Comparison of ENCODE assay signal across 19 cellular contexts in the genomic region with DNA sequence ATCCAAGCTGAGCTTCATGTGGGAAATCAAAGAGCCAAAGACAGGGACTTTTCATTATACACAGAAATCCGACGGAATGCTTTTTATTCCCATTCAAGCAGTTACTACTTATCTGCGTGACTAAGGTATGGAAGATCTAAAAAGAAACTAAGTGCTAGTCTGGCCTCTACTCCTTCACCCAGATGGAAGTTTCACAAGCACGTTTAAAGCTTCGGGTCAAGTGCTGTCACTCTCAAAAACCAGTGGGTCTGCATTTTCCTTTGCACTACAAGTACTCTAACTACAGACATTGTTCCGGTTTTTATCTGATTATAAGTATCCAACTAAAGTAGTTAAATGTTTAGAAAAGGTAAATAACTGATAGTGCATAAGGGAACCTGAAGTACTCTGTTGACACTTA. TPM values are rescaled to one million over a fixed set of nuclear protein-coding genes. Genes with fewer than 3 reads are reported as not detected.
DNase-seq lines count a peak whose midpoint lies in the region; ATAC-seq and TF ChIP-seq lines count a peak whose summit lies in the region.
"Had no signal": no experiment of that assay in that cellular context is flagged by ENCODE, and none has a peak within 500 bp of the region (broad histone marks: within the 10 kb centered on the region; RNA-seq: fewer than 3 reads in every experiment).

No MANE protein-coding gene starts in this region.

- intact Hi-C loops in Calu3 (cut with micrococcal nuclease; ENCODE audit: unreplicated experiment) = loop anchor here (1.0 to 5.0 kb wide), 10 partner anchors 79 to 551 kb away; no protein-coding TSS in a partner anchor
- intact Hi-C loops in PC-3 (cut with micrococcal nuclease) = loop anchor here (1.0 to 2.0 kb wide), 8 partner anchors 80 to 470 kb away; no protein-coding TSS in a partner anchor

- no peak overlapping the region for H3K18ac ChIP-seq in trophoblast cell (ENCODE audit: low read length)
- H3K18ac ChIP-seq in neuronal stem cell (ENCODE audit: low read length) = no peak overlapping the region

- H3K4me1 Mint-ChIP-seq in Calu3 (ENCODE audit: low read depth, unreplicated experiment) = peaks cover 40% of the 10 kb centered on the region
- H3K4me1 Mint-ChIP-seq in activated T-helper 17 cell treated with anti-CD3 and anti-CD28 coated beads, Interleukin-2, amount 50 U/mL, for 72 hours = no peaks in the 10 kb centered on the region

- TF ChIP-seq CTCF in Calu3 (IDR thresholded peaks at IDR 0.05; ENCODE audit: unreplicated experiment) (no peak), PC-3 (conservative IDR thresholded peaks at IDR 0.05; ENCODE audit: low read depth, low read length) (no peak), fibroblast of lung (conservative IDR thresholded peaks at IDR 0.05 in 1 of 2, IDR thresholded peaks at IDR 0.05 in 1 of 2; ENCODE audit: low read depth in 1 of 2, low read length in 2 of 2) (no peak)

- H3K79me1 ChIP-seq in trophoblast cell (ENCODE audit: low read length) (peaks cover 2% of the 10 kb centered on the region), neuronal stem cell (ENCODE audit: low read depth, low read length) (no peaks in the 10 kb centered on the region)

- ATAC-seq in PC-3 = no peak
- no peak for ATAC-seq in activated T-helper 17 cell treated with anti-CD3 and anti-CD28 coated beads, Interleukin-2, amount 50 U/mL, for 72 hours (replicated peaks)
- no peak for ATAC-seq in HG03469 (IDR thresholded peaks at IDR 0.05; ENCODE audit: unreplicated experiment)

- no peak overlapping the region for H4K12ac ChIP-seq in trophoblast cell (ENCODE audit: low read depth, low read length)

- peak overlapping the region; percentile 51 for H3K4me3 Mint-ChIP-seq in Calu3 (ENCODE audit: low read depth, unreplicated experiment)
- no peak overlapping the region for H3K4me3 Mint-ChIP-seq in activated T-helper 17 cell treated with anti-CD3 and anti-CD28 coated beads, Interleukin-2, amount 50 U/mL, for 72 hours
- H3K4me3 Mint-ChIP-seq: dendritic cell treated with granulocyte-macrophage colony-stimulating factor and Interleukin-4, amounts not matched to agents 40 ng/mL and 50 ng/mL, for 4 days; T-helper 1 cell treated with Interleukin-12 subunit alpha and Interleukin-12 subunit beta and Interleukin-4 antibody, amounts not matched to agents 30 μg/mL and 1 μg/mL, for 36 hours had no signal

- H3K9me3 ChIP-seq in PC-3 (ENCODE audit: low read length) = no peaks in the 10 kb centered on the region
- H3K9me3 ChIP-seq in fibroblast of lung (ENCODE audit: control insufficient read depth, insufficient read depth, low read depth, low read length) = no peaks in the 10 kb centered on the region
- no peaks in the 10 kb centered on the region for H3K9me3 ChIP-seq in trophoblast cell (ENCODE audit: insufficient read depth, low read depth, low read length)
- H3K9me3 ChIP-seq in neuronal stem cell (replicated peaks in 1 of 2; ENCODE audit: control insufficient read depth in 2 of 2, insufficient read depth in 1 of 2, low read depth in 1 of 2, low read length in 2 of 2) = no peaks in the 10 kb centered on the region
- H3K9me3 ChIP-seq: heart left ventricle, Peyer's patch had no signal

- H3K4me2 ChIP-seq in PC-3 (ENCODE audit: low read length) = peak overlapping the region; percentile 77
- H3K4me2 ChIP-seq in fibroblast of lung (ENCODE audit: extremely low read depth, insufficient read depth, low read length) = peak overlapping the region; percentile 58
- H3K4me2 ChIP-seq in trophoblast cell (ENCODE audit: low read length) = no peak overlapping the region
- no peak overlapping the region for H3K4me2 ChIP-seq in neuronal stem cell (ENCODE audit: insufficient read depth, low read length, poor library complexity, severe bottlenecking)

- no peaks in the 10 kb centered on the region for H3K79me2 ChIP-seq in PC-3 (ENCODE audit: low read length)
- no peaks in the 10 kb centered on the region for H3K79me2 ChIP-seq in fibroblast of lung (ENCODE audit: control insufficient read depth, insufficient read depth, low read length)
- H3K79me2 ChIP-seq in trophoblast cell (ENCODE audit: control insufficient read depth, insufficient read depth, low read length, poor library complexity) = no peaks in the 10 kb centered on the region

- no peaks in the 10 kb centered on the region for H3K27me3 Mint-ChIP-seq in Calu3 (ENCODE audit: unreplicated experiment)
- peaks cover 8% of the 10 kb centered on the region for H3K27me3 Mint-ChIP-seq in activated T-helper 17 cell treated with anti-CD3 and anti-CD28 coated beads, Interleukin-2, amount 50 U/mL, for 72 hours

- no peaks in the 10 kb centered on the region for H3K9me2 ChIP-seq in PC-3 (replicated peaks; ENCODE audit: low read length)

- H3K4me3 ChIP-seq in PC-3 (ENCODE audit: low read length) = peak overlapping the region; percentile 0; the same call in 1 of the 2 replicates
- no peak overlapping the region for H3K4me3 ChIP-seq in fibroblast of lung (replicated peaks in 1 of 4; ENCODE audit: control extremely low read depth in 1 of 4, insufficient read depth in 1 of 4, low read depth in 3 of 4, low read length in 4 of 4)
- no peak overlapping the region for H3K4me3 ChIP-seq in trophoblast cell (ENCODE audit: low read depth, low read length)
- no peak overlapping the region for H3K4me3 ChIP-seq in neuronal stem cell (ENCODE audit: low read length in 2 of 2)

- no peaks in the 10 kb centered on the region for H3K27me3 ChIP-seq in PC-3 (ENCODE audit: low read length)
- H3K27me3 ChIP-seq in fibroblast of lung (ENCODE audit: control insufficient read depth, insufficient read depth, low read length) = no peaks in the 10 kb centered on the region
- H3K27me3 ChIP-seq in trophoblast cell (ENCODE audit: insufficient read depth, low read length) = no peaks in the 10 kb centered on the region
- H3K27me3 ChIP-seq in neuronal stem cell (ENCODE audit: control insufficient read depth in 3 of 3, insufficient read depth in 3 of 3, low read depth in 1 of 3, low read length in 3 of 3) = peaks cover 0 to 16% (median 0%) of the 10 kb centered on the region in 3 experiments
- H3K27me3 ChIP-seq: Peyer's patch had no signal

- H3K9ac ChIP-seq in PC-3 (ENCODE audit: low read length) = peak overlapping the region; percentile 59; the same call in 1 of the 2 replicates
- H3K9ac ChIP-seq in fibroblast of lung (ENCODE audit: insufficient read depth, low read length) = no peak overlapping the region
- H3K9ac ChIP-seq in trophoblast cell (ENCODE audit: low read length) = no peak overlapping the region
- H3K9ac ChIP-seq in neuronal stem cell (ENCODE audit: low read depth, low read length, poor library complexity) = no peak overlapping the region

- WGBS in trophoblast cell (ENCODE audit: extremely low coverage, insufficient coverage, insufficient read length) = no CpG with 5 or more reads among the region's 6 CpGs
- no CpG with 5 or more reads among the region's 6 CpGs for WGBS in neuronal stem cell (ENCODE audit: extremely low coverage in 2 of 2, insufficient read length in 2 of 2, insufficient replicate concordance in 1 of 2), 2 donors

- POLR2A ChIA-PET in PC-3 (lab: Charles Lee; ENCODE audit: unreplicated experiment) = no interaction called here

- H3K4me1 ChIP-seq in PC-3 (ENCODE audit: insufficient read depth, low read length) = peaks cover 18% of the 10 kb centered on the region
- H3K4me1 ChIP-seq in fibroblast of lung (ENCODE audit: control insufficient read depth, extremely low read depth, insufficient read depth, low read length) = no peaks in the 10 kb centered on the region
- H3K4me1 ChIP-seq in trophoblast cell (ENCODE audit: control insufficient read depth in 1 of 2, insufficient read depth in 2 of 2, low read length in 2 of 2) = peaks cover 3% of the 10 kb centered on the region in 2 experiments
- H3K4me1 ChIP-seq in neuronal stem cell (ENCODE audit: control insufficient read depth in 2 of 2, insufficient read depth in 1 of 2, low read depth in 1 of 2, low read length in 2 of 2) = no peaks in the 10 kb centered on the region
- H3K4me1 ChIP-seq: heart left ventricle, Peyer's patch had no signal

- H2AFZ ChIP-seq in PC-3 (ENCODE audit: low read length) = peak overlapping the region; percentile 51
- H2AFZ ChIP-seq in fibroblast of lung (ENCODE audit: low read length) = peak overlapping the region; percentile 54
- H2AFZ ChIP-seq in trophoblast cell (ENCODE audit: insufficient read depth, low read length, poor library complexity) = no peak overlapping the region
- H2AFZ ChIP-seq in neuronal stem cell (ENCODE audit: low read length) = no peak overlapping the region

- H4K91ac ChIP-seq in trophoblast cell (ENCODE audit: low read depth, low read length) (no peak overlapping the region), neuronal stem cell (ENCODE audit: low read depth, low read length, poor library complexity) (no peak overlapping the region)

- H2BK5ac ChIP-seq in trophoblast cell (ENCODE audit: low read depth, low read length, poor library complexity) = no peak overlapping the region
- H2BK5ac ChIP-seq in neuronal stem cell (ENCODE audit: low read length) = no peak overlapping the region

- CTCF ChIA-PET in Calu3 (lab: Charles Lee) = interaction anchor here (0.5 to 2.2 kb wide), 12 partner anchors 76 to 552 kb away, joined by 3 to 6 read pairs (median 3); no protein-coding TSS in a partner anchor
- CTCF ChIA-PET in PC-3 (lab: Charles Lee) = interaction anchor here (0.6 to 1.3 kb wide), 3 partner anchors 10 to 354 kb away, joined by 3 read pairs; no protein-coding TSS in a partner anchor

- no peaks in the 10 kb centered on the region for H3K36me3 ChIP-seq in PC-3 (ENCODE audit: low read depth, low read length)
- no peaks in the 10 kb centered on the region for H3K36me3 ChIP-seq in fibroblast of lung (ENCODE audit: control insufficient read depth, insufficient read depth, low read length)
- no peaks in the 10 kb centered on the region for H3K36me3 ChIP-seq in trophoblast cell (ENCODE audit: control insufficient read depth in 1 of 2, insufficient read depth in 2 of 2, low read length in 2 of 2)
- no peaks in the 10 kb centered on the region for H3K36me3 ChIP-seq in neuronal stem cell (replicated peaks in 1 of 2; ENCODE audit: control insufficient read depth in 2 of 2, insufficient read depth in 2 of 2, low read length in 2 of 2)
- H3K36me3 ChIP-seq: heart left ventricle, Peyer's patch had no signal

- H3K14ac ChIP-seq in trophoblast cell (ENCODE audit: low read length) (no peak overlapping the region), neuronal stem cell (ENCODE audit: low read length) (no peak overlapping the region)

- H2BK120ac ChIP-seq in trophoblast cell (ENCODE audit: insufficient read depth, low read length, poor library complexity) = no peak overlapping the region
- no peak overlapping the region for H2BK120ac ChIP-seq in neuronal stem cell (ENCODE audit: low read depth, low read length)

- H2BK15ac ChIP-seq in neuronal stem cell (ENCODE audit: low read length) = no peak overlapping the region

- BruUV-seq in Calu3 (replicated peaks; lab: Mats Ljungman, UMichigan) (no TSS peak), PC-3 (replicated peaks; lab: Mats Ljungman, UMichigan) (no TSS peak)

- H3K27ac ChIP-seq in PC-3 (ENCODE audit: low read length) (peak overlapping the region; percentile 17), fibroblast of lung (ENCODE audit: insufficient read depth, low read length) (no peak overlapping the region), trophoblast cell (ENCODE audit: low read depth, low read length) (no peak overlapping the region), neuronal stem cell (replicated peaks; ENCODE audit: low read length) (no peak overlapping the region)
- H3K27ac ChIP-seq: heart left ventricle, Peyer's patch, SK-N-MC had no signal

- H3K23ac ChIP-seq in trophoblast cell (ENCODE audit: low read length) (no peak overlapping the region), neuronal stem cell (ENCODE audit: low read depth, low read length, poor library complexity) (no peak overlapping the region)

- no peaks in the 10 kb centered on the region for H3K9me3 Mint-ChIP-seq in Calu3 (ENCODE audit: low read depth, unreplicated experiment)
- no peaks in the 10 kb centered on the region for H3K9me3 Mint-ChIP-seq in activated T-helper 17 cell treated with anti-CD3 and anti-CD28 coated beads, Interleukin-2, amount 50 U/mL, for 72 hours
- H3K9me3 Mint-ChIP-seq: activated T-cell treated with anti-CD3 and anti-CD28 coated beads, Interleukin-2, amount 50 U/mL, for 24 hours; dendritic cell treated with granulocyte-macrophage colony-stimulating factor and Interleukin-4, amounts not matched to agents 40 ng/mL and 50 ng/mL, for 4 days; naive thymus-derived CD8-positive, alpha-beta T cell; stimulated activated memory B cell treated with anti-CD40 and anti-IgM and Interleukin-4, amounts not matched to agents 10 μg/mL and 1 μg/mL and 100 μg/mL, for 72 hours; T-helper 1 cell treated with Interleukin-12 subunit alpha and Interleukin-12 subunit beta and Interleukin-4 antibody, amounts not matched to agents 30 μg/mL and 1 μg/mL, for 36 hours had no signal

- H3K4ac ChIP-seq in trophoblast cell (ENCODE audit: low read depth, low read length) (no peak overlapping the region), neuronal stem cell (ENCODE audit: low read length) (no peak overlapping the region)

- peak overlapping the region; percentile 60 for H3K27ac Mint-ChIP-seq in Calu3 (ENCODE audit: unreplicated experiment)
- H3K27ac Mint-ChIP-seq in activated T-helper 17 cell treated with anti-CD3 and anti-CD28 coated beads, Interleukin-2, amount 50 U/mL, for 72 hours = no peak overlapping the region
- H3K27ac Mint-ChIP-seq: dendritic cell treated with granulocyte-macrophage colony-stimulating factor and Interleukin-4, amounts not matched to agents 40 ng/mL and 50 ng/mL, for 4 days; T-helper 1 cell treated with Interleukin-12 subunit alpha and Interleukin-12 subunit beta and Interleukin-4 antibody, amounts not matched to agents 30 μg/mL and 1 μg/mL, for 36 hours had no signal

- H3F3A ChIP-seq in PC-3 (ENCODE audit: low read length, unreplicated experiment) = no peaks in the 10 kb centered on the region

- H2BK12ac ChIP-seq in trophoblast cell (ENCODE audit: low read length) (no peak overlapping the region), neuronal stem cell (ENCODE audit: low read length) (no peak overlapping the region)

- no peak overlapping the region for H2AK5ac ChIP-seq in trophoblast cell (ENCODE audit: low read length)
- H2AK5ac ChIP-seq in neuronal stem cell (ENCODE audit: low read depth, low read length) = no peak overlapping the region

- H3K36me3 Mint-ChIP-seq in Calu3 (ENCODE audit: insufficient read depth, unreplicated experiment) = peaks cover 2% of the 10 kb centered on the region
- H3K36me3 Mint-ChIP-seq in activated T-helper 17 cell treated with anti-CD3 and anti-CD28 coated beads, Interleukin-2, amount 50 U/mL, for 72 hours (ENCODE audit: low read depth) = no peaks in the 10 kb centered on the region
- H3K36me3 Mint-ChIP-seq: naive thymus-derived CD8-positive, alpha-beta T cell; stimulated activated memory B cell treated with anti-CD40 and anti-IgM and Interleukin-4, amounts not matched to agents 10 μg/mL and 1 μg/mL and 100 μg/mL, for 72 hours had no signal

- no peak overlapping the region for H4K8ac ChIP-seq in trophoblast cell (ENCODE audit: low read depth, low read length)
- no peak overlapping the region for H4K8ac ChIP-seq in neuronal stem cell (ENCODE audit: low read depth, low read length)

- H4K20me1 ChIP-seq in PC-3 (ENCODE audit: low read length) (no peaks in the 10 kb centered on the region), fibroblast of lung (ENCODE audit: control insufficient read depth, extremely low read depth, insufficient read depth, low read length) (no peaks in the 10 kb centered on the region)

- DNase-seq in Calu3 = no peak
- peak; percentile 41 for DNase-seq in PC-3
- peak; percentile 24 to 44 for DNase-seq in fibroblast of lung (ENCODE audit: low read depth in 2 of 2)
- peak; percentile 88 to 95 for DNase-seq in trophoblast cell
- no peak for DNase-seq in neuronal stem cell (ENCODE audit: low spot score)
- no peak for DNase-seq in midbrain (lab: John Stamatoyannopoulos, UW)
- DNase-seq: activated CD4-positive, alpha-beta T cell treated with anti-CD3 and anti-CD28 coated beads for 1 hour; activated CD8-positive, alpha-beta memory T cell treated with anti-CD3 and anti-CD28 coated beads for 24 hours; activated T-cell treated with anti-CD3 and anti-CD28 coated beads, Interleukin-2, amount 50 U/mL, for 24 hours; NCI-H510A had no signal

RNA-seq across cellular contexts. Expression of a gene that starts 13.7 kb away (rescaled TPM):
- total RNA-seq in Calu3 (2022) (139 and 177 TPM in 2 replicates), PC-3 (2014; rRNA removed) (33.7 and 34.7 TPM in 2 replicates), fibroblast of lung (27.6 and 28.8 TPM in 2 replicates)
- 20.0 and 31.1 TPM in 2 replicates for polyA plus RNA-seq in fibroblast of lung
- polyA plus RNA-seq in fibroblast of lung (2012) = 15.9 and 26.2 TPM in 2 replicates
- polyA minus RNA-seq in fibroblast of lung (ENCODE audit: low replicate concordance) = 21.1 and 22.6 TPM in 2 replicates
- 37.1 and 37.8 TPM in 2 replicates for polyA plus RNA-seq in trophoblast cell (2013)
- 16.4 TPM for polyA plus RNA-seq in neuronal stem cell (2013, experiment 1 of 2)
- polyA plus RNA-seq in neuronal stem cell (2013, experiment 2 of 2) = 19.0 TPM
- 10 to 100 TPM; 41.2 to 62.0 TPM for total RNA-seq in activated T-helper 17 cell treated with anti-CD3 and anti-CD28 coated beads, Interleukin-2, amount 50 U/mL, for 72 hours

Comparison
In these comparisons a context has a peak if more than half of its experiments do, and no peak if none do; other contexts are left out.
1. DNase-seq: peak in PC-3 (single experiment), fibroblast of lung (2 of 2) and trophoblast cell (2 of 2); none in Calu3 (single experiment), neuronal stem cell (single experiment) and midbrain (single experiment).
2. H2AFZ ChIP-seq: peak in PC-3 (single experiment) and fibroblast of lung (single experiment); none in trophoblast cell (single experiment) and neuronal stem cell (single experiment).
3. H3K4me2 ChIP-seq: peak in PC-3 (single experiment) and fibroblast of lung (single experiment); none in trophoblast cell (single experiment) and neuronal stem cell (single experiment).